ENCODE assay signal across 8 cellular contexts in the genomic region with DNA sequence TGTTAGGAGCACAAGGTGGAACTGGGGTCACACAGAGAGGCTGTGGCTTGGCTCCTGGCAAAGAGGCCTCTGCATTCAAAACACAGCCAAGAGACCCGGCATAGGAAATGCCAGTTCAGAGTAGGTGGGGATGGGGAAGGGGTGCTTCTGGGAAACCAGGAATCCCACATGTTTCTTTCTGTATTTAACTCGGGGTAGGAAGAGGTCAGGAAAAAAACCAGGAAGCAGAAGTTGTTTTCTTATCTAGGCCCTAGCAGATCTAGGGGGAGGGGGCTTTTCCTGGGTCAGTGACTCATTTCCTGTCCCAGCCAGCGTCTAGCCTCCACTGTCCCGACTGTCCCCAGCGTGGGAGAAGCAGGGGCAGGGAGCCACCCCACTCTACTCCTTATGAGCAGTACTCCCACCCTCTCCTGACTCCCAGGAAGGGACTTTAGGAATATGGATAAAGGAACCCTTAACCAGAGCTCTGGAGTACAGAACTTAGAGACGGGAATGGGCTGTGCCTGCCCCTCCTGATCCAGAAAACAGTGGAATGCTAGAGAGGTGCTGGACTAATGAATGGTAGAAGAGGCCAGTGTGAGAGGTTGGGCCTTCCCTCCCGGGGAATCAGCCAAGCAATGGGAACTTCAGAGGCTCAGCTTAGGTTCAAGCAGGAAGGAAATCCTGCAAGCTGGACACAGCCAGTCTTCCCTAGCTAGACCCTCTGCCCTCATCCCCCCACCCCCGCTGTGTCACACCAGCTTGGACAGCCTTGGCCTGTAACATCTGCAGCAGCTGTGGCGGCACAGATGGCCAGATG. TPM values are rescaled to one million over a fixed set of nuclear protein-coding genes. Genes with fewer than 3 reads are reported as not detected.
A peak's percentile ranks its signal among the peaks of the same experiment; 100 is the strongest.
DNase-seq lines count a peak whose midpoint lies in the region; ATAC-seq, FAIRE-seq and TF ChIP-seq lines count a peak whose summit lies in the region.

No MANE protein-coding gene starts in this region.

- H2AFZ ChIP-seq in astrocyte (ENCODE audit: low read depth, low read length) = no peak overlapping the region

- peaks cover 21% of the 10 kb centered on the region for H3K36me3 ChIP-seq in astrocyte (ENCODE audit: insufficient read depth, low read length)
- H3K36me3 ChIP-seq in WERI-Rb-1 = no peaks in the 10 kb centered on the region; the same call in none of the 2 replicates

- H3K4me3 ChIP-seq in AG10803 (ENCODE audit: low read length) (peak overlapping the region; percentile 44), astrocyte (ENCODE audit: insufficient read depth, low read depth, low read length) (peak overlapping the region; percentile 31), WERI-Rb-1 (ENCODE audit: low read depth, low read length) (no peak overlapping the region)

- peak overlapping the region; percentile 83 for H3K9ac ChIP-seq in astrocyte (ENCODE audit: low read length)

- peaks cover 25% of the 10 kb centered on the region for H4K20me1 ChIP-seq in astrocyte (ENCODE audit: insufficient read depth, low read length)

- FAIRE-seq in astrocyte (lab: Jason Lieb, UNC) = no peak

- no peaks in the 10 kb centered on the region for H3K27me3 Mint-ChIP-seq in astrocyte (ENCODE audit: low read depth, unreplicated experiment)
- H3K27me3 Mint-ChIP-seq in immature natural killer cell (ENCODE audit: low read depth in 3 of 3) = peaks cover 0 to 7% (median 0%) of the 10 kb centered on the region in 3 donors
- peaks cover 0 to 12% of the 10 kb centered on the region in 2 donors for H3K27me3 Mint-ChIP-seq in stimulated activated naive B cell treated with anti-CD40 and anti-IgM and Interleukin-4, amounts not matched to agents 10 μg/mL and 1 μg/mL and 100 μg/mL, for 72 hours

- H3K4me3 Mint-ChIP-seq in astrocyte (ENCODE audit: unreplicated experiment) (peak overlapping the region; percentile 82), immature natural killer cell (peak overlapping the region; percentile 56 to 84 (median 69))
- peak overlapping the region; percentile 18 to 29 for H3K4me3 Mint-ChIP-seq in stimulated activated naive B cell treated with anti-CD40 and anti-IgM and Interleukin-4, amounts not matched to agents 10 μg/mL and 1 μg/mL and 100 μg/mL, for 72 hours

- H3K27me3 ChIP-seq in astrocyte (ENCODE audit: insufficient read depth, low read length) = no peaks in the 10 kb centered on the region
- no peaks in the 10 kb centered on the region for H3K27me3 ChIP-seq in WERI-Rb-1 (ENCODE audit: insufficient read depth, low read depth, severe bottlenecking)

- H3K4me1 ChIP-seq in astrocyte (ENCODE audit: insufficient read depth, low read length) = peaks cover 73% of the 10 kb centered on the region

- in situ Hi-C loops in KBM-7 (cut with MboI; ENCODE audit: low pct_unique_long_range_greater_than_20kb, low sequenced_read_pairs) = no loop called here

- peak overlapping the region; percentile 100 for H3K27ac Mint-ChIP-seq in astrocyte (ENCODE audit: unreplicated experiment)
- peak overlapping the region; percentile 86 to 96 (median 94) for H3K27ac Mint-ChIP-seq in immature natural killer cell
- peak overlapping the region; percentile 95 for H3K27ac Mint-ChIP-seq in stimulated activated naive B cell treated with anti-CD40 and anti-IgM and Interleukin-4, amounts not matched to agents 10 μg/mL and 1 μg/mL and 100 μg/mL, for 72 hours

- H3K4me1 Mint-ChIP-seq in astrocyte (ENCODE audit: low read depth, unreplicated experiment) (peaks cover 66% of the 10 kb centered on the region), immature natural killer cell (peaks cover 70 to 73% of the 10 kb centered on the region in 2 donors)
- H3K4me1 Mint-ChIP-seq in stimulated activated naive B cell treated with anti-CD40 and anti-IgM and Interleukin-4, amounts not matched to agents 10 μg/mL and 1 μg/mL and 100 μg/mL, for 72 hours = peaks cover 32 to 58% of the 10 kb centered on the region in 2 donors

- peaks cover 22% of the 10 kb centered on the region for H3K36me3 Mint-ChIP-seq in astrocyte (ENCODE audit: low read depth, unreplicated experiment)
- peaks cover 15 to 20% (median 17%) of the 10 kb centered on the region in 3 donors for H3K36me3 Mint-ChIP-seq in immature natural killer cell
- peaks cover 1 to 15% of the 10 kb centered on the region in 2 donors for H3K36me3 Mint-ChIP-seq in stimulated activated naive B cell treated with anti-CD40 and anti-IgM and Interleukin-4, amounts not matched to agents 10 μg/mL and 1 μg/mL and 100 μg/mL, for 72 hours

- H3K27ac ChIP-seq in astrocyte (ENCODE audit: low read depth, low read length) (peak overlapping the region; percentile 97), WERI-Rb-1 (no peak overlapping the region)

- TF ChIP-seq CTCF in AG10803 (conservative IDR thresholded peaks at IDR 0.05; ENCODE audit: low read length) = no peak
- no peak for TF ChIP-seq CTCF in astrocyte (IDR thresholded peaks at IDR 0.05; ENCODE audit: insufficient read depth, low read depth, low read length)
- TF ChIP-seq CTCF in WERI-Rb-1 (IDR thresholded peaks at IDR 0.05; ENCODE audit: low read depth, low read length) = no peak

- H3K9me3 ChIP-seq in astrocyte (ENCODE audit: insufficient read depth, low read depth, low read length) = no peaks in the 10 kb centered on the region
- no peaks in the 10 kb centered on the region for H3K9me3 ChIP-seq in WERI-Rb-1 (ENCODE audit: severe bottlenecking)

- peaks cover 79% of the 10 kb centered on the region for H3K79me2 ChIP-seq in astrocyte (ENCODE audit: insufficient read depth, low read length)

- peak; percentile 69 for DNase-seq in AG10803 (ENCODE audit: low read depth)
- peak; percentile 84 for DNase-seq in KBM-7
- DNase-seq in astrocyte (ENCODE audit: low read depth) = peak; percentile 63
- peak in 1 of 3 donors; percentile 37 for DNase-seq in immature natural killer cell
- DNase-seq in stimulated activated naive B cell treated with anti-CD40 and anti-IgM and Interleukin-4, amounts not matched to agents 10 μg/mL and 1 μg/mL and 100 μg/mL, for 72 hours = no peak
- no peak for DNase-seq in LoVo (ENCODE audit: low spot score)
- DNase-seq in WERI-Rb-1 = no peak

- ATAC-seq in stimulated activated naive B cell treated with anti-CD40 and anti-IgM and Interleukin-4, amounts not matched to agents 10 μg/mL and 1 μg/mL and 100 μg/mL, for 72 hours (replicated peaks) = peak in 1 of 2 donors; percentile 24
- no peak for ATAC-seq in HG02642 (IDR thresholded peaks at IDR 0.05; ENCODE audit: poor library complexity, unreplicated experiment)

- H3K4me2 ChIP-seq in astrocyte (ENCODE audit: low read length) = peak overlapping the region; percentile 80

- H3K9me3 Mint-ChIP-seq in astrocyte (ENCODE audit: unreplicated experiment) (no peaks in the 10 kb centered on the region), immature natural killer cell (no peaks in the 10 kb centered on the region)
- H3K9me3 Mint-ChIP-seq in stimulated activated naive B cell treated with anti-CD40 and anti-IgM and Interleukin-4, amounts not matched to agents 10 μg/mL and 1 μg/mL and 100 μg/mL, for 72 hours = no peaks in the 10 kb centered on the region

RNA-seq across cellular contexts. Expression of a gene that starts 5.7 kb away (rescaled TPM):
- total RNA-seq in astrocyte = 107 and 116 TPM in 2 replicates
- 100 to 1,000 TPM in 1 of 3 donors, 10 to 100 TPM in 2; 36.8 to 121 (median 74.1) TPM for polyA plus RNA-seq in immature natural killer cell

RNA-seq across cellular contexts. Expression of a gene that starts 9.8 kb away (rescaled TPM):
- total RNA-seq in astrocyte = 66.5 and 76.8 TPM in 2 replicates
- 10 to 100 TPM; 62.3 to 81.7 (median 70.9) TPM for polyA plus RNA-seq in immature natural killer cell

RNA-seq across cellular contexts. Expression of a gene that starts 12.9 kb away (rescaled TPM):
- total RNA-seq in astrocyte = 38.2 and 42.6 TPM in 2 replicates
- 10 to 100 TPM; 22.6 to 32.7 (median 30.4) TPM for polyA plus RNA-seq in immature natural killer cell

RNA-seq across cellular contexts. Expression of a gene that starts 47.0 kb away (rescaled TPM):
- 2.3 and 3.3 TPM in 2 replicates for total RNA-seq in astrocyte
- under 1 TPM in 2 of 3 donors, not detected in 1; 0.14 to 0.43 TPM for polyA plus RNA-seq in immature natural killer cell

RNA-seq across cellular contexts. Expression of a gene that starts 52.8 kb away (rescaled TPM):
- 19.4 and 21.4 TPM in 2 replicates for total RNA-seq in astrocyte
- polyA plus RNA-seq in immature natural killer cell = 10 to 100 TPM; 11.1 to 28.0 (median 13.6) TPM

Comparison
In these comparisons a context has a peak if more than half of its experiments do, and no peak if none do; other contexts are left out.
1. DNase-seq: peak in AG10803 (single experiment), KBM-7 (single experiment) and astrocyte (single experiment); none in stimulated activated naive B cell treated with anti-CD40 and anti-IgM and Interleukin-4, amounts not matched to agents 10 μg/mL and 1 μg/mL and 100 μg/mL, for 72 hours (single experiment), LoVo (single experiment) and WERI-Rb-1 (single experiment).
2. H3K4me3 Mint-ChIP-seq: peak in every context shown above with its lines; median percentile 82 in astrocyte; 69 in immature natural killer cell; 24 in stimulated activated naive B cell treated with anti-CD40 and anti-IgM and Interleukin-4, amounts not matched to agents 10 μg/mL and 1 μg/mL and 100 μg/mL, for 72 hours.
3. Peak in every context shown above with its lines, with median percentiles within 50 percentile points of each other: H3K27ac Mint-ChIP-seq.